ENCODE assay signal across 9 cellular contexts in the genomic region with DNA sequence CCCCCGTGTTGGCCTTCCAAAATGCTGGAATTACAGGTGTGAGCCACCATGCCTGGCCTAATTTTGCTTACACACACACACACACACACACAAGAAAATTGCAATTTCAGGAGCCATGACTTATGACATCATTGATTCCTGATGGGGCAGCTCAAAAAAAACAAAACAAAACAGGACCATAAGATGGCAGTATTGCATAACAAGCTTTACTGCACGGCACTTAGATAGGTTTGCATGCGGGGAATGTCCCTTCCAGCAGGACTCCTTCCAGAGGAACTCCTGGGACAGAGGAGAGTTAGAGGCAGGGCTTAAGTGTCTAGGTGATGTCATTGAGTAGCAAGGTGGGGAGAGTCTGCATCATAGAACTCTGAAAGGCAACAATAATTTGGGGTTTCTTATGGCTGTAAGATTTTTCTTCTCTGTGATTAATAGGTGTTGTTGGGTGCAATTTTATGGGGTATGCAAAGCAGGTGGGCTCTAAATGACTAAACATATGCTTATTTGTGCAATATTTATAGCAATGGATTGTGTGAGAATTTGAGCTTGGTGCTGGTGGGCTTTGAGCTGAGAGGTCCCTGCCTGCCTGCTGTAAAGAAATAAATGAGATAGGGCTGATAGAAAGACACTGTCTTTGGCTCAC. TPM values are rescaled to one million over a fixed set of nuclear protein-coding genes. Genes with fewer than 3 reads are reported as not detected.
DNase-seq lines count a peak whose midpoint lies in the region; TF ChIP-seq lines count a peak whose summit lies in the region.
"Had no signal": no experiment of that assay in that cellular context is flagged by ENCODE, and none has a peak within 500 bp of the region (broad histone marks: within the 10 kb centered on the region; RNA-seq: fewer than 3 reads in every experiment).

No MANE protein-coding gene starts in this region.

- H2BK120ac ChIP-seq in mesenchymal stem cell (ENCODE audit: low read depth, low read length): no peak overlapping the region

- CTCF ChIA-PET in activated CD4-positive, alpha-beta memory T cell treated with anti-CD3 and anti-CD28 coated beads for 36 hours (lab: Charles Lee): interaction anchor here (0.6 to 7.0 kb wide), 37 partner anchors 10 to 1010 kb away, joined by 3 to 146 read pairs (median 5); no protein-coding TSS in a partner anchor

- no peak overlapping the region for H3K4me3 Mint-ChIP-seq in activated CD4-positive, alpha-beta memory T cell treated with anti-CD3 and anti-CD28 coated beads for 36 hours

- H3K18ac ChIP-seq in mesenchymal stem cell (ENCODE audit: low read depth in 1 of 2, low read length in 2 of 2): no peak overlapping the region

- in situ Hi-C loops in astrocyte of the cerebellum (cut with HindIII; ENCODE audit: low sequenced_read_pairs): no loop called here

- H4K91ac ChIP-seq in mesenchymal stem cell (ENCODE audit: low read length): no peak overlapping the region

- H2BK12ac ChIP-seq in mesenchymal stem cell (ENCODE audit: low read length in 2 of 2): no peak overlapping the region

- peaks cover 15% of the 10 kb centered on the region for H3K9me3 ChIP-seq in mesenchymal stem cell (ENCODE audit: control insufficient read depth, low read length)
- no peaks in the 10 kb centered on the region for H3K9me3 ChIP-seq in adrenal gland (replicated peaks in 1 of 3)

- H3K27ac Mint-ChIP-seq in activated CD4-positive, alpha-beta memory T cell treated with anti-CD3 and anti-CD28 coated beads for 36 hours: no peak overlapping the region

- no peaks in the 10 kb centered on the region for H3K36me3 Mint-ChIP-seq in activated CD4-positive, alpha-beta memory T cell treated with anti-CD3 and anti-CD28 coated beads for 36 hours

- no peak overlapping the region for H2AK5ac ChIP-seq in mesenchymal stem cell (ENCODE audit: low read length, severe bottlenecking)

- DNase-seq in DMS 273 treated with DMSO at 0.1 percent for 48 hours (lab: John Stamatoyannopoulos, UW) (peak; percentile 41), HFF-Myc (ENCODE audit: extremely low read depth, low read depth) (no peak), NCI-H345 (lab: John Stamatoyannopoulos, UW) (peak; percentile 59), astrocyte of the cerebellum (ENCODE audit: low read depth) (peak; percentile 35), mesenchymal stem cell (peak; percentile 85), adrenal gland (no peak), ureter (ENCODE audit: low spot score) (no peak)
- no peak for DNase-seq in activated CD4-positive, alpha-beta memory T cell treated with anti-CD3 and anti-CD28 coated beads for 36 hours

- intact Hi-C loops in adrenal gland (cut with DNase I): loop anchor here (2.0 to 5.0 kb wide), 2 partner anchors 78 to 79 kb away; no protein-coding TSS in a partner anchor
- intact Hi-C loops in activated CD4-positive, alpha-beta memory T cell treated with anti-CD3 and anti-CD28 coated beads for 36 hours (cut with micrococcal nuclease): no loop called here

- H3K14ac ChIP-seq in mesenchymal stem cell (ENCODE audit: low read length in 2 of 2): no peak overlapping the region

- no peaks in the 10 kb centered on the region for H3K27me3 Mint-ChIP-seq in activated CD4-positive, alpha-beta memory T cell treated with anti-CD3 and anti-CD28 coated beads for 36 hours

- no peak overlapping the region for H3K27ac ChIP-seq in mesenchymal stem cell (ENCODE audit: low read length, poor library complexity, severe bottlenecking)
- H3K27ac ChIP-seq in adrenal gland: no peak overlapping the region
- H3K27ac ChIP-seq: SJSA1 had no signal

- H3K4me1 Mint-ChIP-seq in activated CD4-positive, alpha-beta memory T cell treated with anti-CD3 and anti-CD28 coated beads for 36 hours (ENCODE audit: low read depth): no peaks in the 10 kb centered on the region

- POLR2A ChIA-PET in activated CD4-positive, alpha-beta memory T cell treated with anti-CD3 and anti-CD28 coated beads for 36 hours (lab: Charles Lee): interaction anchor here (0.6 kb wide), 2 partner anchors 37 to 328 kb away, joined by 3 read pairs; no protein-coding TSS in a partner anchor

- no peak overlapping the region for H2AFZ ChIP-seq in mesenchymal stem cell (ENCODE audit: low read depth, low read length)

- H3K4me3 ChIP-seq in HFF-Myc (replicated peaks; ENCODE audit: low read depth, low read length) (no peak overlapping the region), astrocyte of the cerebellum (ENCODE audit: low read depth, low read length) (no peak overlapping the region), mesenchymal stem cell (ENCODE audit: insufficient read depth in 1 of 2, low read depth in 1 of 2, low read length in 2 of 2) (no peak overlapping the region), adrenal gland (no peak overlapping the region)
- H3K4me3 ChIP-seq: SJSA1 had no signal

- 32% methylated on average over 3 of the region's 3 CpGs for WGBS in mesenchymal stem cell
- 33 to 46% (median 37%) methylated on average over 3 of the region's 3 CpGs for WGBS in adrenal gland, 4 donors

- peaks cover 6% of the 10 kb centered on the region for H3K9me3 Mint-ChIP-seq in activated CD4-positive, alpha-beta memory T cell treated with anti-CD3 and anti-CD28 coated beads for 36 hours

- no peak overlapping the region for H3K23ac ChIP-seq in mesenchymal stem cell (ENCODE audit: low read length in 2 of 2)

- no peak overlapping the region for H3K9ac ChIP-seq in mesenchymal stem cell (ENCODE audit: low read length)

- H4K8ac ChIP-seq in mesenchymal stem cell (ENCODE audit: low read length): no peak overlapping the region

- H3K4me2 ChIP-seq in mesenchymal stem cell (ENCODE audit: low read length, poor library complexity, severe bottlenecking): no peak overlapping the region

- no peak overlapping the region for H2BK15ac ChIP-seq in mesenchymal stem cell (ENCODE audit: low read depth, poor library complexity, severe bottlenecking)

- no peaks in the 10 kb centered on the region for H3K36me3 ChIP-seq in mesenchymal stem cell (ENCODE audit: control insufficient read depth in 1 of 2, insufficient read depth in 2 of 2, low read depth in 1 of 2, low read length in 2 of 2)
- H3K36me3 ChIP-seq in adrenal gland (replicated peaks in 1 of 2): no peaks in the 10 kb centered on the region
- H3K36me3 ChIP-seq: SJSA1 had no signal

- no peaks in the 10 kb centered on the region for H3K79me1 ChIP-seq in mesenchymal stem cell (replicated peaks; ENCODE audit: low read length, poor library complexity, severe bottlenecking)

- no peak overlapping the region for H3K4ac ChIP-seq in mesenchymal stem cell (ENCODE audit: low read depth in 1 of 2, low read length in 2 of 2)

- H3K27me3 ChIP-seq in mesenchymal stem cell (ENCODE audit: control insufficient read depth in 1 of 2, insufficient read depth in 1 of 2, low read length in 2 of 2) (peaks cover 7 to 11% of the 10 kb centered on the region in 2 experiments), adrenal gland (no peaks in the 10 kb centered on the region)
- H3K27me3 ChIP-seq: SJSA1 had no signal

- H3K4me1 ChIP-seq in mesenchymal stem cell (ENCODE audit: control insufficient read depth, insufficient read depth, low read depth, low read length) (no peaks in the 10 kb centered on the region), adrenal gland (replicated peaks in 1 of 2) (no peaks in the 10 kb centered on the region)

- TF ChIP-seq POLR2A in adrenal gland (IDR thresholded peaks at IDR 0.05): no peak

- no peak overlapping the region for H2BK5ac ChIP-seq in mesenchymal stem cell (ENCODE audit: low read depth, low read length, poor library complexity, severe bottlenecking)

- TF ChIP-seq CTCF in HFF-Myc (IDR thresholded peaks at IDR 0.05; ENCODE audit: low read depth, low read length, missing control alignments) (peak; percentile 44), astrocyte of the cerebellum (IDR thresholded peaks at IDR 0.05; ENCODE audit: low read depth, low read length, missing control alignments) (peak; percentile 41), adrenal gland (IDR thresholded peaks at IDR 0.05) (peak in 3 of 6 experiments; percentile 11 to 23 (median 22))

RNA-seq across cellular contexts. Expression of gene ACSBG2, which starts 9.0 kb away (rescaled TPM):
- polyA plus RNA-seq in mesenchymal stem cell (2013, experiment 1 of 2): not detected
- polyA plus RNA-seq in mesenchymal stem cell (2013, experiment 2 of 2): not detected
- total RNA-seq in adrenal gland (not detected), ureter (not detected)
- polyA plus RNA-seq in adrenal gland: not detected
- total RNA-seq in activated CD4-positive, alpha-beta memory T cell treated with anti-CD3 and anti-CD28 coated beads for 36 hours: not detected
- total RNA-seq: SJSA1 had no signal

RNA-seq across cellular contexts. Expression of gene RFX2, which starts 16.2 kb away (rescaled TPM):
- polyA plus RNA-seq in mesenchymal stem cell (2013, experiment 1 of 2): 3.2 TPM
- 2.9 TPM for polyA plus RNA-seq in mesenchymal stem cell (2013, experiment 2 of 2)
- 1 to 10 TPM; 2.3 to 7.8 (median 4.7) TPM for total RNA-seq in adrenal gland
- 10 to 100 TPM in 1 of 3 donors, 1 to 10 TPM in 2; 2.7 to 10.4 (median 4.8) TPM for polyA plus RNA-seq in adrenal gland
- 1 to 10 TPM; 6.5 to 7.9 TPM for total RNA-seq in activated CD4-positive, alpha-beta memory T cell treated with anti-CD3 and anti-CD28 coated beads for 36 hours
- 30.3 TPM for total RNA-seq in ureter

Comparison
In these comparisons a context has a peak if more than half of its experiments do, and no peak if none do; other contexts are left out.
1. DNase-seq: peak in DMS 273 treated with DMSO at 0.1 percent for 48 hours (single experiment), NCI-H345 (single experiment), astrocyte of the cerebellum (single experiment) and mesenchymal stem cell (single experiment); none in HFF-Myc (single experiment), adrenal gland (0 of 7), activated CD4-positive, alpha-beta memory T cell treated with anti-CD3 and anti-CD28 coated beads for 36 hours (single experiment) and ureter (single experiment).